ENCODE assay signal across 1 cellular context in genomic region chr3:59098516-59098915, GRCh38. TPM values are rescaled to one million over a fixed set of nuclear protein-coding genes. Genes with fewer than 3 reads are reported as not detected.
"Had no signal": no experiment of that assay in that cellular context is flagged by ENCODE, and none has a peak within 500 bp of the region (broad histone marks: within the 10 kb centered on the region; RNA-seq: fewer than 3 reads in every experiment).

No MANE protein-coding gene starts in this region.

RNA-seq across cellular contexts. Expression of gene CFAP20DC, which starts 48.7 kb away (rescaled TPM):
- total RNA-seq: HepG2 had no signal
